In genomic region chr2:157107460-157107859, GRCh38 we compare ENCODE assay signal across 18 cellular contexts.
DNase-seq lines count a peak whose midpoint lies in the region; ATAC-seq, FAIRE-seq and TF ChIP-seq lines count a peak whose summit lies in the region.
"Had no signal": no experiment of that assay in that cellular context is flagged by ENCODE, and none has a peak within 500 bp of the region (broad histone marks: within the 10 kb centered on the region; RNA-seq: fewer than 3 reads in every experiment).

No MANE protein-coding gene starts in this region.

- H3K36me3 Mint-ChIP-seq in astrocyte (ENCODE audit: low read depth, unreplicated experiment) = no peaks in the 10 kb centered on the region
- H3K36me3 Mint-ChIP-seq: stimulated activated effector memory CD8-positive, alpha-beta T cell treated with anti-CD3 and anti-CD28 coated beads, Interleukin-12 subunit alpha, Interleukin-12 subunit beta, amount 100 ng/mL, for 72 hours had no signal

- no peaks in the 10 kb centered on the region for H3K9me3 ChIP-seq in astrocyte (ENCODE audit: insufficient read depth, low read depth, low read length)
- no peaks in the 10 kb centered on the region for H3K9me3 ChIP-seq in mucosa of descending colon
- H3K9me3 ChIP-seq: testis had no signal

- no peaks in the 10 kb centered on the region for H3K27me3 ChIP-seq in astrocyte (ENCODE audit: insufficient read depth, low read length)
- H3K27me3 ChIP-seq: testis had no signal

- H3K4me1 Mint-ChIP-seq in astrocyte (ENCODE audit: low read depth, unreplicated experiment) = peaks cover 15% of the 10 kb centered on the region
- H3K4me1 Mint-ChIP-seq: stimulated activated effector memory CD8-positive, alpha-beta T cell treated with anti-CD3 and anti-CD28 coated beads, Interleukin-12 subunit alpha, Interleukin-12 subunit beta, amount 100 ng/mL, for 72 hours had no signal

- no peaks in the 10 kb centered on the region for H3K4me1 ChIP-seq in astrocyte (ENCODE audit: insufficient read depth, low read length)
- no peaks in the 10 kb centered on the region for H3K4me1 ChIP-seq in mucosa of descending colon (ENCODE audit: low read depth)
- H3K4me1 ChIP-seq: testis had no signal

- H3K27ac Mint-ChIP-seq in astrocyte (ENCODE audit: unreplicated experiment) = peak overlapping the region; percentile 3
- H3K27ac Mint-ChIP-seq: stimulated activated effector memory CD8-positive, alpha-beta T cell treated with anti-CD3 and anti-CD28 coated beads, Interleukin-12 subunit alpha, Interleukin-12 subunit beta, amount 100 ng/mL, for 72 hours had no signal

- H2AFZ ChIP-seq in astrocyte (ENCODE audit: low read depth, low read length) = no peak overlapping the region

- H3K36me3 ChIP-seq in astrocyte (ENCODE audit: insufficient read depth, low read length) (no peaks in the 10 kb centered on the region), mucosa of descending colon (ENCODE audit: low read depth) (no peaks in the 10 kb centered on the region)

- ATAC-seq in GM19324 (IDR thresholded peaks at IDR 0.05; ENCODE audit: low FRiP score, unreplicated experiment) = peak; percentile 36
- ATAC-seq in mucosa of descending colon = peak; percentile 79
- no peak for ATAC-seq in GM18498 (IDR thresholded peaks at IDR 0.05; ENCODE audit: unreplicated experiment)
- ATAC-seq in HG03342 (IDR thresholded peaks at IDR 0.05; ENCODE audit: unreplicated experiment) = no peak
- ATAC-seq in HG03045 (IDR thresholded peaks at IDR 0.05; ENCODE audit: unreplicated experiment) = no peak

- H3K9me3 Mint-ChIP-seq in astrocyte (ENCODE audit: unreplicated experiment) = peaks cover 4% of the 10 kb centered on the region

- H3K27me3 Mint-ChIP-seq in astrocyte (ENCODE audit: low read depth, unreplicated experiment) = no peaks in the 10 kb centered on the region

- intact Hi-C loops in mucosa of descending colon (cut with DNase I, micrococcal nuclease) = no loop called here

- TF ChIP-seq CTCF in astrocyte (IDR thresholded peaks at IDR 0.05; ENCODE audit: insufficient read depth, low read depth, low read length) (no peak), mucosa of descending colon (IDR thresholded peaks at IDR 0.05) (no peak)

- FAIRE-seq in astrocyte (lab: Jason Lieb, UNC) = no peak

- H3K4me2 ChIP-seq in astrocyte (ENCODE audit: low read length) = no peak overlapping the region

- H4K20me1 ChIP-seq in astrocyte (ENCODE audit: insufficient read depth, low read length) = no peaks in the 10 kb centered on the region

- H3K79me2 ChIP-seq in astrocyte (ENCODE audit: insufficient read depth, low read length) = no peaks in the 10 kb centered on the region

- no peak overlapping the region for H3K4me3 Mint-ChIP-seq in astrocyte (ENCODE audit: unreplicated experiment)
- H3K4me3 Mint-ChIP-seq: stimulated activated effector memory CD8-positive, alpha-beta T cell treated with anti-CD3 and anti-CD28 coated beads, Interleukin-12 subunit alpha, Interleukin-12 subunit beta, amount 100 ng/mL, for 72 hours had no signal

- DNase-seq in DMS 273 (lab: John Stamatoyannopoulos, UW; ENCODE audit: unreplicated experiment) (peak; percentile 28), DMS 273 treated with DMSO at 0.1 percent for 48 hours (lab: John Stamatoyannopoulos, UW) (no peak), astrocyte (ENCODE audit: low read depth) (no peak), mucosa of descending colon (peak in 2 of 3 donors; percentile 25 to 40)
- DNase-seq: activated CD8-positive, alpha-beta memory T cell treated with anti-CD3 and anti-CD28 coated beads, Interleukin-2, amount 50 U/mL, for 48 hours; activated effector memory CD4-positive, alpha-beta T cell treated with Interleukin-2 at 50 U/mL for 16 hours; AML-193; nucleus accumbens; stimulated activated CD4-positive, alpha-beta T cell treated with anti-CD3 and anti-CD28 coated beads, Interleukin-1b, Interleukin-23, amount 100 ng/mL, for 48 hours; testis had no signal

- H3K9ac ChIP-seq in astrocyte (ENCODE audit: low read length) = no peak overlapping the region

- H3K27ac ChIP-seq in astrocyte (ENCODE audit: low read depth, low read length) = no peak overlapping the region
- H3K27ac ChIP-seq: 22Rv1, RWPE1, skin epidermis, testis had no signal

- H3K4me3 ChIP-seq in astrocyte (ENCODE audit: insufficient read depth, low read depth, low read length) = no peak overlapping the region
- H3K4me3 ChIP-seq in mucosa of descending colon = no peak overlapping the region
- H3K4me3 ChIP-seq: skin epidermis, testis had no signal

Comparison
In these comparisons a context has a peak if more than half of its experiments do, and no peak if none do; other contexts are left out.
1. DNase-seq: peak in DMS 273 (single experiment) and mucosa of descending colon (2 of 3); none in DMS 273 treated with DMSO at 0.1 percent for 48 hours (single experiment) and astrocyte (single experiment).
2. ATAC-seq: peak in GM19324 (single experiment) and mucosa of descending colon (single experiment); none in GM18498 (single experiment), HG03342 (single experiment) and HG03045 (single experiment).